Comparison of ENCODE assay signal across 17 cellular contexts in the genomic region with DNA sequence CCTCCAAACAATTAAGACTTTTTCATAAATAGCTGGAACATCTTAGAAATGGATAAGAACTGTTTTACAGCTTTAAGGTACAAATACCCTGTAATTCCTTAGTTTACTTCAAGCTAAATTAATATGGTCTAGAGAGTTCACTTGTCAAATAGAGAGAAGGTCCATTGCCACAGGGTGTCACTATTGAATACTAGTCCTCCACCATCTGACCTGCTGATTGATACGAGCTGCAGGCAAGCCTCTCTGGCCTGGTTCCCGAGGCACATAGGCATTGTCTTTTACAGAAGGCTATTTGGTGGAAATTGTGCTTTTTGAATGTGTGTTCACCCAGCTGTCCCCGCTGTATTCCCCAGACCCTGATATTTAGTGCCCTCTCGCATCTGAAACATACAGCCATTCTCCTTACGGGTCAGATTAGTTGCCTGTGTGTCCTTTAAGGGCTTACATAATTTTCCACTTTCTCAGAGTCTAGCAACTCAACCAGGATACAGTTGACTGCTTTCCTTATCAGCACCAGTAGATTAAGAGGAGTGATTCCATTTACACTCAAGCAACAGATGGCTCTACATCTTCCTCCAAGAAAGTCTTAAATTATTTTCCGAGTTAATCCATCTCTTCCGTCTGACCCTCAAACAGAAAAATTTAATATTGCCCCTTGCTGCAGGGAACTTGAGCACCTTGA.
DNase-seq lines count a peak whose midpoint lies in the region; ATAC-seq, FAIRE-seq and TF ChIP-seq lines count a peak whose summit lies in the region.
"Had no signal": no experiment of that assay in that cellular context is flagged by ENCODE, and none has a peak within 500 bp of the region (broad histone marks: within the 10 kb centered on the region; RNA-seq: fewer than 3 reads in every experiment).

No MANE protein-coding gene starts in this region.

- no peak for TF ChIP-seq POLR2A in GM12892 (IDR thresholded peaks at IDR 0.05; ENCODE audit: low read depth, low read length)
- TF ChIP-seq POLR2A in NB4 (IDR thresholded peaks at IDR 0.05; ENCODE audit: extremely low read depth, insufficient read length) = no peak
- TF ChIP-seq POLR2A in right lobe of liver (IDR thresholded peaks at IDR 0.05) = no peak

- H3K27me3 ChIP-seq in WERI-Rb-1 (ENCODE audit: insufficient read depth, low read depth, severe bottlenecking) = no peaks in the 10 kb centered on the region
- H3K27me3 ChIP-seq in right lobe of liver = no peaks in the 10 kb centered on the region
- no peaks in the 10 kb centered on the region for H3K27me3 ChIP-seq in left lung
- H3K27me3 ChIP-seq: breast epithelium had no signal

- no peaks in the 10 kb centered on the region for H3K4me1 ChIP-seq in right lobe of liver
- no peaks in the 10 kb centered on the region for H3K4me1 ChIP-seq in left lung
- H3K4me1 ChIP-seq: breast epithelium had no signal

- intact Hi-C loops in right lobe of liver (cut with DNase I) (no loop called here), left lung (cut with DNase I) (no loop called here)

- no peak for TF ChIP-seq CTCF in NB4 (IDR thresholded peaks at IDR 0.05; ENCODE audit: low read depth, low read length)
- peak; percentile 35; the same call in 1 of the 2 replicates for TF ChIP-seq CTCF in WERI-Rb-1 (IDR thresholded peaks at IDR 0.05; ENCODE audit: low read depth, low read length)
- TF ChIP-seq CTCF in right lobe of liver (IDR thresholded peaks at IDR 0.05) = peak in 1 of 4 donors; percentile 18
- TF ChIP-seq CTCF in left lung (IDR thresholded peaks at IDR 0.05) = no peak

- peak in 3 of 4 donors; percentile 28 to 56 (median 28) for ATAC-seq in right lobe of liver
- ATAC-seq in HG02763 (IDR thresholded peaks at IDR 0.05; ENCODE audit: unreplicated experiment) = no peak
- no peak for ATAC-seq in HG03520 (IDR thresholded peaks at IDR 0.05; ENCODE audit: unreplicated experiment)
- ATAC-seq in left lung = no peak
- ATAC-seq: activated T-cell treated with anti-CD3 and anti-CD28 coated beads, Interleukin-2, amount 50 U/mL, for 4 hours; sciatic nerve had no signal

- H3K36me3 ChIP-seq in WERI-Rb-1 (no peaks in the 10 kb centered on the region), right lobe of liver (no peaks in the 10 kb centered on the region), left lung (no peaks in the 10 kb centered on the region)
- H3K36me3 ChIP-seq: breast epithelium had no signal

- 59% methylated on average over 7 of the region's 7 CpGs for WGBS in right lobe of liver (ENCODE audit: insufficient coverage, low coverage, low lambda C conversion rate, missing lambda C conversion rate)

- FAIRE-seq in GM12892 (lab: Jason Lieb, UNC) = peak; percentile 14

- H3K9me3 ChIP-seq in WERI-Rb-1 (ENCODE audit: severe bottlenecking) = no peaks in the 10 kb centered on the region
- no peaks in the 10 kb centered on the region for H3K9me3 ChIP-seq in right lobe of liver
- peaks cover 0 to 6% of the 10 kb centered on the region in 2 donors for H3K9me3 ChIP-seq in left lung
- H3K9me3 ChIP-seq: breast epithelium had no signal

- H3K4me3 ChIP-seq in NB4 (ENCODE audit: low read depth, low read length) (no peak overlapping the region), WERI-Rb-1 (ENCODE audit: low read depth, low read length) (peak overlapping the region; percentile 1; the same call in 1 of the 2 replicates), right lobe of liver (no peak overlapping the region), left lung (no peak overlapping the region)
- H3K4me3 ChIP-seq: breast epithelium had no signal

- H3K27ac ChIP-seq in WERI-Rb-1 = no peak overlapping the region
- H3K27ac ChIP-seq in right lobe of liver = no peak overlapping the region
- H3K27ac ChIP-seq in left lung = no peak overlapping the region
- H3K27ac ChIP-seq: breast epithelium, RWPE1 had no signal

- DNase-seq in GM12892 (ENCODE audit: insufficient read length) (no peak), NB4 (ENCODE audit: low read depth) (peak; percentile 16), WERI-Rb-1 (peak; percentile 47), right lobe of liver (no peak), left lung (no peak)
- DNase-seq: activated CD4-positive, alpha-beta T cell treated with anti-CD3 and anti-CD28 coated beads for 48 hours; activated naive CD8-positive, alpha-beta T cell treated with anti-CD3 and anti-CD28 coated beads, Interleukin-2, amount 10 ng/mL, durations not matched to agents 7 days and 5 days; activated T-cell treated with anti-CD3 and anti-CD28 coated beads, Interleukin-2, amount 50 U/mL, for 4 hours; DMS79 treated with DMSO at 0.1 percent for 48 hours; effector CD4-positive, alpha-beta T cell; NCI-H1092 treated with DMSO at 0.1 percent for 48 hours; stimulated activated naive CD4-positive, alpha-beta T cell had no signal

Comparison
In these comparisons a context has a peak if more than half of its experiments do, and no peak if none do; other contexts are left out.
1. DNase-seq: peak in NB4 (single experiment) and WERI-Rb-1 (single experiment); none in GM12892 (single experiment), right lobe of liver (0 of 3) and left lung (0 of 2).
2. ATAC-seq: peak in right lobe of liver (3 of 4); none in HG02763 (single experiment), HG03520 (single experiment) and left lung (single experiment).